In the genomic region with DNA sequence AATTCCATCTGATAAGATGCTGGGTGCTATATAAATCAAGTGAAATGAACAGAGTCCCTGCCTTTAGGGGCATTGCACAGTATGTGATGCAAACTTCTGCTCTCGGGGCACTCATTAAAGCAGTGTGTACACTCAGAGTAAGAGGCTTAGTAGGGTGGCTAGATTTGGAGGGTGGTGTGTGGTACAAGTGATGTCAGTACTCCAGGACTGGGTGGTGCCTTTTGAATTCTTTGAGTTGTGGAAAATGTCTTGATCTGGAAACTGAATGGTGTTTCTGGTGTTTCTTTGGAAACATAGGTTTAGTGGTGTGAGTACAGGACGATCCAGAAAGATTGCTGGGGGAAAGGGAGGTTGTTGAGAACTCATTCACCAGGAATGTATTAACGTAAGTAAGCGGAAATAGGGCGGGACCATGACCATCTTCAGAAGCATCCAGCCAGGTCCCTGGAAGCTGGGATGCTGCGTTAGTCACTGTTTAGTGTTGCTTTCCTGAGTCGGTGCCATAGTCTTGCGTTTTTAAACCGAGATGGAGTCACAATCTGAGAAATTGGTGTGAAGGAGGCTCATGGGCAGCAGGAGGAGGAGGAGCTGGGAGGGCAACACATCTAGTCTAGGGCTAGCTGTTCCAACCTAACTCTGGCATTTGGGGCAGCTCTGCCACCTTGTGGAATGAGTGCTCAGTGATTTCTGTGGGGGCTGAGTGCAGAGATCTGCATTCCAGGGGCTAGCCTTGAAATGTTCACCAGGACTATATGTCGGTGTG, we compare ENCODE assay signal across 8 cellular contexts.
A peak's percentile ranks its signal among the peaks of the same experiment; 100 is the strongest.
DNase-seq lines count a peak whose midpoint lies in the region; ATAC-seq, FAIRE-seq and TF ChIP-seq lines count a peak whose summit lies in the region.

No MANE protein-coding gene starts in this region.

- H3K4me1 ChIP-seq in adrenal gland (replicated peaks in 1 of 2) (peaks cover 0 to 16% of the 10 kb centered on the region in 2 donors), left ventricle myocardium inferior (peaks cover 25% of the 10 kb centered on the region), rectal smooth muscle tissue (ENCODE audit: control insufficient read depth, insufficient read depth, low read length) (peaks cover 8% of the 10 kb centered on the region)

- 32 to 39% (median 36%) methylated on average over 10 of the region's 10 CpGs for WGBS in adrenal gland, 4 donors

- H3K9ac ChIP-seq in rectal smooth muscle tissue (ENCODE audit: low read length), result no peak overlapping the region

- peak; percentile 100 for DNase-seq in EH (ENCODE audit: low read depth)
- DNase-seq in M059J (ENCODE audit: low read depth), result peak; percentile 100
- DNase-seq in T follicular helper cell (ENCODE audit: low read depth), result peak; percentile 37
- peak; percentile 72 to 89 (median 81) for DNase-seq in adrenal gland
- DNase-seq in left ventricle myocardium inferior, result peak; percentile 52
- peak; percentile 90 for DNase-seq in urothelium cell line (ENCODE audit: low spot score)

- peak overlapping the region in 4 of 5 donors; percentile 1 to 92 (median 52) for H3K27ac ChIP-seq in adrenal gland
- peak overlapping the region; percentile 29 for H3K27ac ChIP-seq in left ventricle myocardium inferior (replicated peaks)
- peak overlapping the region; percentile 82 for H3K27ac ChIP-seq in rectal smooth muscle tissue (ENCODE audit: low read depth, low read length)

- TF ChIP-seq POLR2A in adrenal gland (IDR thresholded peaks at IDR 0.05), result no peak

- H3K9me3 ChIP-seq in adrenal gland (replicated peaks in 1 of 3) (no peaks in the 10 kb centered on the region), left ventricle myocardium inferior (replicated peaks) (no peaks in the 10 kb centered on the region)

- H3K4me3 ChIP-seq in adrenal gland (no peak overlapping the region), left ventricle myocardium inferior (no peak overlapping the region), rectal smooth muscle tissue (ENCODE audit: low read length) (no peak overlapping the region)

- H3K36me3 ChIP-seq in adrenal gland (replicated peaks in 1 of 2) (no peaks in the 10 kb centered on the region), left ventricle myocardium inferior (no peaks in the 10 kb centered on the region), rectal smooth muscle tissue (ENCODE audit: control insufficient read depth, insufficient read depth, low read length) (peaks cover 3% of the 10 kb centered on the region)

- TF ChIP-seq CTCF in adrenal gland (IDR thresholded peaks at IDR 0.05), result peak; percentile 71 to 86 (median 80)
- peak; percentile 83 for TF ChIP-seq CTCF in left ventricle myocardium inferior (IDR thresholded peaks at IDR 0.05; ENCODE audit: borderline replicate concordance)

- ATAC-seq in HG03097 (IDR thresholded peaks at IDR 0.05; ENCODE audit: low FRiP score, unreplicated experiment), result no peak

- H3K27me3 ChIP-seq in adrenal gland (no peaks in the 10 kb centered on the region), left ventricle myocardium inferior (ENCODE audit: low read depth) (no peaks in the 10 kb centered on the region), rectal smooth muscle tissue (ENCODE audit: control insufficient read depth, insufficient read depth, low read length) (no peaks in the 10 kb centered on the region)

- peak; percentile 85 for FAIRE-seq in urothelium cell line (lab: Jason Lieb, UNC)

- intact Hi-C loops in adrenal gland (cut with DNase I) (loop anchor here (10.0 kb wide), 1 partner anchor 159 kb away; no protein-coding TSS in a partner anchor), left ventricle myocardium inferior (cut with micrococcal nuclease) (loop anchor here (10.0 kb wide), 1 partner anchor 149 kb away; no protein-coding TSS in a partner anchor)

Comparison
In these comparisons a context has a peak if more than half of its experiments do, and no peak if none do; other contexts are left out.
1. DNase-seq: peak in every context shown above with its lines; median percentile 100 in EH; 100 in M059J; 90 in urothelium cell line; 81 in adrenal gland; 52 in left ventricle myocardium inferior; 37 in T follicular helper cell.
2. H3K27ac ChIP-seq: peak in every context shown above with its lines; median percentile 82 in rectal smooth muscle tissue; 52 in adrenal gland; 29 in left ventricle myocardium inferior.